17 cellular contexts compared by ENCODE assay signal in genomic region chr4:122548452-122548851, GRCh38.
A peak's percentile ranks its signal among the peaks of the same experiment; 100 is the strongest.
DNase-seq lines count a peak whose midpoint lies in the region; ATAC-seq, FAIRE-seq and TF ChIP-seq lines count a peak whose summit lies in the region.
"Had no signal": no experiment of that assay in that cellular context is flagged by ENCODE, and none has a peak within 500 bp of the region (broad histone marks: within the 10 kb centered on the region; RNA-seq: fewer than 3 reads in every experiment).

No MANE protein-coding gene starts in this region.

- no peak for FAIRE-seq in astrocyte (lab: Jason Lieb, UNC)
- FAIRE-seq: H54, islet of Langerhans had no signal

- no peak overlapping the region for H4K8ac ChIP-seq in mesendoderm (ENCODE audit: low read depth, low read length)

- H3K27me3 Mint-ChIP-seq in activated CD4-positive, alpha-beta T cell treated with anti-CD3 and anti-CD28 coated beads, Interleukin-2, amount 10 ng/mL, durations not matched to agents 7 days and 5 days, result no peaks in the 10 kb centered on the region
- H3K27me3 Mint-ChIP-seq in astrocyte (ENCODE audit: low read depth, unreplicated experiment), result no peaks in the 10 kb centered on the region

- H3K79me2 ChIP-seq in astrocyte (ENCODE audit: insufficient read depth, low read length) (no peaks in the 10 kb centered on the region), mesendoderm (ENCODE audit: control insufficient read depth, insufficient read depth, low read length) (no peaks in the 10 kb centered on the region)

- POLR2A ChIA-PET in activated CD4-positive, alpha-beta T cell treated with anti-CD3 and anti-CD28 coated beads, Interleukin-2, amount 10 ng/mL, durations not matched to agents 7 days and 5 days (lab: Charles Lee), result no interaction called here

- H2BK120ac ChIP-seq in mesendoderm (ENCODE audit: low read depth, low read length), result no peak overlapping the region

- no peaks in the 10 kb centered on the region for H3K9me3 ChIP-seq in astrocyte (ENCODE audit: insufficient read depth, low read depth, low read length)
- H3K9me3 ChIP-seq in aorta (ENCODE audit: control insufficient read depth, low read length), result peaks cover 1% of the 10 kb centered on the region
- H3K9me3 ChIP-seq: mucosa of descending colon, ovary had no signal

- no peak overlapping the region for H2BK5ac ChIP-seq in mesendoderm (ENCODE audit: low read length)

- H2BK15ac ChIP-seq in mesendoderm (replicated peaks; ENCODE audit: low read depth), result no peak overlapping the region

- H3K9ac ChIP-seq in astrocyte (ENCODE audit: low read length) (no peak overlapping the region), mesendoderm (ENCODE audit: low read length) (no peak overlapping the region)

- H3K4me1 ChIP-seq in astrocyte (ENCODE audit: insufficient read depth, low read length) (no peaks in the 10 kb centered on the region), mesendoderm (ENCODE audit: control insufficient read depth, low read depth, low read length) (peaks cover 3% of the 10 kb centered on the region), aorta (ENCODE audit: control insufficient read depth in 1 of 2, insufficient read depth in 2 of 2, low read length in 2 of 2) (no peaks in the 10 kb centered on the region)

- no CpG with 5 or more reads among the region's 1 CpG for WGBS in mesendoderm (ENCODE audit: extremely low coverage, insufficient coverage, low lambda C conversion rate)
- 26 to 37% methylated on average over 1 of the region's 1 CpG for WGBS in aorta, 2 donors

- peak overlapping the region; percentile 21 for H3K27ac Mint-ChIP-seq in activated CD4-positive, alpha-beta T cell treated with anti-CD3 and anti-CD28 coated beads, Interleukin-2, amount 10 ng/mL, durations not matched to agents 7 days and 5 days
- no peak overlapping the region for H3K27ac Mint-ChIP-seq in astrocyte (ENCODE audit: unreplicated experiment)

- no peak overlapping the region for H4K5ac ChIP-seq in mesendoderm (ENCODE audit: low read length)

- H4K20me1 ChIP-seq in astrocyte (ENCODE audit: insufficient read depth, low read length), result no peaks in the 10 kb centered on the region

- H3K56ac ChIP-seq in mesendoderm (ENCODE audit: low read length), result no peak overlapping the region

- no peak for TF ChIP-seq CTCF in astrocyte (IDR thresholded peaks at IDR 0.05; ENCODE audit: insufficient read depth, low read depth, low read length)

- CTCF ChIA-PET in activated CD4-positive, alpha-beta T cell treated with anti-CD3 and anti-CD28 coated beads, Interleukin-2, amount 10 ng/mL, durations not matched to agents 7 days and 5 days (lab: Charles Lee), result interaction anchor here (1.1 kb wide), 1 partner anchor 11 kb away, joined by 3 read pairs; no protein-coding TSS in a partner anchor

- H3K27ac ChIP-seq in astrocyte (ENCODE audit: low read depth, low read length) (peak overlapping the region; percentile 28), mesendoderm (ENCODE audit: low read depth, low read length) (no peak overlapping the region), aorta (ENCODE audit: low read depth in 1 of 2, low read length in 2 of 2) (no peak overlapping the region)
- H3K27ac ChIP-seq: ovary, RWPE1 had no signal

- H3K18ac ChIP-seq in mesendoderm (ENCODE audit: low read length), result no peak overlapping the region

- H3K27me3 ChIP-seq in astrocyte (ENCODE audit: insufficient read depth, low read length), result no peaks in the 10 kb centered on the region
- H3K27me3 ChIP-seq in mesendoderm (ENCODE audit: insufficient read depth, low read length, poor library complexity), result no peaks in the 10 kb centered on the region
- no peaks in the 10 kb centered on the region for H3K27me3 ChIP-seq in aorta (ENCODE audit: control insufficient read depth in 1 of 2, insufficient read depth in 2 of 2, low read length in 1 of 2)
- H3K27me3 ChIP-seq: ovary had no signal

- intact Hi-C loops in aorta (cut with DNase I), result no loop called here

- peaks cover 38% of the 10 kb centered on the region for H3K4me1 Mint-ChIP-seq in activated CD4-positive, alpha-beta T cell treated with anti-CD3 and anti-CD28 coated beads, Interleukin-2, amount 10 ng/mL, durations not matched to agents 7 days and 5 days
- H3K4me1 Mint-ChIP-seq in astrocyte (ENCODE audit: low read depth, unreplicated experiment), result no peaks in the 10 kb centered on the region

- H3K79me1 ChIP-seq in mesendoderm (ENCODE audit: low read length), result no peaks in the 10 kb centered on the region

- H3K4me2 ChIP-seq in astrocyte (ENCODE audit: low read length), result no peak overlapping the region
- no peak overlapping the region for H3K4me2 ChIP-seq in mesendoderm (ENCODE audit: low read length)

- H3K9me3 Mint-ChIP-seq in activated CD4-positive, alpha-beta T cell treated with anti-CD3 and anti-CD28 coated beads, Interleukin-2, amount 10 ng/mL, durations not matched to agents 7 days and 5 days, result peaks cover 24% of the 10 kb centered on the region
- H3K9me3 Mint-ChIP-seq in astrocyte (ENCODE audit: unreplicated experiment), result peaks cover 5% of the 10 kb centered on the region

- no peak overlapping the region for H3K4ac ChIP-seq in mesendoderm (ENCODE audit: low read depth, low read length)

- no peak overlapping the region for H3K23ac ChIP-seq in mesendoderm (ENCODE audit: low read length)

- peak overlapping the region; percentile 32 for H2AFZ ChIP-seq in astrocyte (ENCODE audit: low read depth, low read length)

- no peaks in the 10 kb centered on the region for H3K36me3 ChIP-seq in astrocyte (ENCODE audit: insufficient read depth, low read length)
- H3K36me3 ChIP-seq in mesendoderm (ENCODE audit: control insufficient read depth, insufficient read depth, low read length), result no peaks in the 10 kb centered on the region
- H3K36me3 ChIP-seq in aorta (ENCODE audit: control insufficient read depth in 1 of 2, insufficient read depth in 2 of 2, low read length in 1 of 2), result no peaks in the 10 kb centered on the region
- H3K36me3 ChIP-seq: ovary had no signal

- no peak overlapping the region for H3K4me3 Mint-ChIP-seq in activated CD4-positive, alpha-beta T cell treated with anti-CD3 and anti-CD28 coated beads, Interleukin-2, amount 10 ng/mL, durations not matched to agents 7 days and 5 days
- H3K4me3 Mint-ChIP-seq in astrocyte (ENCODE audit: unreplicated experiment), result no peak overlapping the region

- no peak overlapping the region for H2AK5ac ChIP-seq in mesendoderm (ENCODE audit: low read length)

- peak; percentile 11 for DNase-seq in activated CD4-positive, alpha-beta T cell treated with anti-CD3 and anti-CD28 coated beads, Interleukin-2, amount 10 ng/mL, durations not matched to agents 7 days and 5 days
- DNase-seq in activated CD4-positive, alpha-beta T cell treated with anti-CD3 and anti-CD28 coated beads for 1 hour, result no peak
- DNase-seq in RPMI7951 (ENCODE audit: low read depth) (peak; percentile 25), astrocyte (ENCODE audit: low read depth) (peak; percentile 76), mesendoderm (peak; percentile 69), SHP77 treated with DMSO at 0.1 percent for 48 hours (lab: John Stamatoyannopoulos, UW) (no peak), aorta (no peak)
- DNase-seq: ACHN, GF-D8, mucosa of descending colon, NCI-H1105, NCI-H446, ovary had no signal

- ATAC-seq in aorta (ENCODE audit: low FRiP score), result no peak
- ATAC-seq in HG03460 (IDR thresholded peaks at IDR 0.05; ENCODE audit: unreplicated experiment), result no peak
- ATAC-seq: mucosa of descending colon had no signal

- H3K4me3 ChIP-seq in astrocyte (ENCODE audit: insufficient read depth, low read depth, low read length), result no peak overlapping the region
- H3K4me3 ChIP-seq in mesendoderm (ENCODE audit: low read length), result no peak overlapping the region
- H3K4me3 ChIP-seq in aorta (ENCODE audit: low read length in 2 of 2), result no peak overlapping the region
- H3K4me3 ChIP-seq: mucosa of descending colon, ovary had no signal

- H3K36me3 Mint-ChIP-seq in activated CD4-positive, alpha-beta T cell treated with anti-CD3 and anti-CD28 coated beads, Interleukin-2, amount 10 ng/mL, durations not matched to agents 7 days and 5 days (ENCODE audit: low read depth), result peaks cover 9% of the 10 kb centered on the region
- H3K36me3 Mint-ChIP-seq in astrocyte (ENCODE audit: low read depth, unreplicated experiment), result no peaks in the 10 kb centered on the region

Comparison
In these comparisons a context has a peak if more than half of its experiments do, and no peak if none do; other contexts are left out.
1. DNase-seq: peak in activated CD4-positive, alpha-beta T cell treated with anti-CD3 and anti-CD28 coated beads, Interleukin-2, amount 10 ng/mL, durations not matched to agents 7 days and 5 days (single experiment), RPMI7951 (single experiment), astrocyte (single experiment) and mesendoderm (single experiment); none in activated CD4-positive, alpha-beta T cell treated with anti-CD3 and anti-CD28 coated beads for 1 hour (single experiment), SHP77 treated with DMSO at 0.1 percent for 48 hours (single experiment) and aorta (0 of 2).